9 cellular contexts compared by ENCODE assay signal in genomic region chr6:157443066-157443800, GRCh38.
DNase-seq lines count a peak whose midpoint lies in the region; ATAC-seq lines count a peak whose summit lies in the region.
"Had no signal": no experiment of that assay in that cellular context is flagged by ENCODE, and none has a peak within 500 bp of the region (broad histone marks: within the 10 kb centered on the region; RNA-seq: fewer than 3 reads in every experiment).

No MANE protein-coding gene starts in this region.

- H3K4me1 Mint-ChIP-seq in activated CD8-positive, alpha-beta memory T cell treated with anti-CD3 and anti-CD28 coated beads, Interleukin-2, amount 10 ng/mL, durations not matched to agents 7 days and 5 days = peaks cover 22% of the 10 kb centered on the region
- H3K4me1 Mint-ChIP-seq in stimulated activated memory B cell treated with anti-CD40 and anti-IgM and Interleukin-4, amounts not matched to agents 10 μg/mL and 1 μg/mL and 100 μg/mL, for 72 hours = peaks cover 31% of the 10 kb centered on the region

- H3K9me3 Mint-ChIP-seq in activated CD8-positive, alpha-beta memory T cell treated with anti-CD3 and anti-CD28 coated beads, Interleukin-2, amount 10 ng/mL, durations not matched to agents 7 days and 5 days (ENCODE audit: low read depth) = peaks cover 8% of the 10 kb centered on the region
- H3K9me3 Mint-ChIP-seq in stimulated activated memory B cell treated with anti-CD40 and anti-IgM and Interleukin-4, amounts not matched to agents 10 μg/mL and 1 μg/mL and 100 μg/mL, for 72 hours = peaks cover 6% of the 10 kb centered on the region

- H3K36me3 Mint-ChIP-seq in activated CD8-positive, alpha-beta memory T cell treated with anti-CD3 and anti-CD28 coated beads, Interleukin-2, amount 10 ng/mL, durations not matched to agents 7 days and 5 days = peaks cover 42% of the 10 kb centered on the region
- peaks cover 41% of the 10 kb centered on the region for H3K36me3 Mint-ChIP-seq in stimulated activated memory B cell treated with anti-CD40 and anti-IgM and Interleukin-4, amounts not matched to agents 10 μg/mL and 1 μg/mL and 100 μg/mL, for 72 hours

- H3K27ac Mint-ChIP-seq in activated CD8-positive, alpha-beta memory T cell treated with anti-CD3 and anti-CD28 coated beads, Interleukin-2, amount 10 ng/mL, durations not matched to agents 7 days and 5 days = peak overlapping the region; percentile 48
- peak overlapping the region; percentile 85 for H3K27ac Mint-ChIP-seq in stimulated activated memory B cell treated with anti-CD40 and anti-IgM and Interleukin-4, amounts not matched to agents 10 μg/mL and 1 μg/mL and 100 μg/mL, for 72 hours

- ATAC-seq in activated CD8-positive, alpha-beta memory T cell treated with anti-CD3 and anti-CD28 coated beads, Interleukin-2, amount 10 ng/mL, durations not matched to agents 7 days and 5 days = peak; percentile 61
- peak; percentile 82 for ATAC-seq in HG02885 (IDR thresholded peaks at IDR 0.05; ENCODE audit: poor library complexity, unreplicated experiment)
- ATAC-seq in stimulated activated memory B cell treated with anti-CD40 and anti-IgM and Interleukin-4, amounts not matched to agents 10 μg/mL and 1 μg/mL and 100 μg/mL, for 72 hours = peak; percentile 88

- CTCF ChIA-PET in activated CD8-positive, alpha-beta memory T cell treated with anti-CD3 and anti-CD28 coated beads, Interleukin-2, amount 10 ng/mL, durations not matched to agents 7 days and 5 days (lab: Charles Lee) = no interaction called here

- H3K4me3 Mint-ChIP-seq in activated CD8-positive, alpha-beta memory T cell treated with anti-CD3 and anti-CD28 coated beads, Interleukin-2, amount 10 ng/mL, durations not matched to agents 7 days and 5 days = no peak overlapping the region
- no peak overlapping the region for H3K4me3 Mint-ChIP-seq in stimulated activated memory B cell treated with anti-CD40 and anti-IgM and Interleukin-4, amounts not matched to agents 10 μg/mL and 1 μg/mL and 100 μg/mL, for 72 hours

- peaks cover 8% of the 10 kb centered on the region for H3K27me3 Mint-ChIP-seq in activated CD8-positive, alpha-beta memory T cell treated with anti-CD3 and anti-CD28 coated beads, Interleukin-2, amount 10 ng/mL, durations not matched to agents 7 days and 5 days
- H3K27me3 Mint-ChIP-seq in stimulated activated memory B cell treated with anti-CD40 and anti-IgM and Interleukin-4, amounts not matched to agents 10 μg/mL and 1 μg/mL and 100 μg/mL, for 72 hours = no peaks in the 10 kb centered on the region

- DNase-seq in activated CD8-positive, alpha-beta memory T cell treated with anti-CD3 and anti-CD28 coated beads, Interleukin-2, amount 10 ng/mL, durations not matched to agents 7 days and 5 days = peak; percentile 65
- DNase-seq in activated CD8-positive, alpha-beta memory T cell treated with anti-CD3 and anti-CD28 coated beads for 24 hours = no peak
- DNase-seq in SW480 (ENCODE audit: low spot score) (peak; percentile 52), DMS153 treated with DMSO at 0.1 percent for 48 hours (lab: John Stamatoyannopoulos, UW; ENCODE audit: unreplicated experiment) (no peak), NCI-H748 (lab: John Stamatoyannopoulos, UW; ENCODE audit: unreplicated experiment) (no peak)
- no peak for DNase-seq in activated naive CD4-positive, alpha-beta T cell treated with Interleukin-2 at 50 U/mL for 16 hours
- DNase-seq: NCI-H2171 had no signal

Comparison
In these comparisons a context has a peak if more than half of its experiments do, and no peak if none do; other contexts are left out.
1. DNase-seq: peak in activated CD8-positive, alpha-beta memory T cell treated with anti-CD3 and anti-CD28 coated beads, Interleukin-2, amount 10 ng/mL, durations not matched to agents 7 days and 5 days (single experiment) and SW480 (single experiment); none in activated CD8-positive, alpha-beta memory T cell treated with anti-CD3 and anti-CD28 coated beads for 24 hours (single experiment), DMS153 treated with DMSO at 0.1 percent for 48 hours (single experiment), NCI-H748 (single experiment) and activated naive CD4-positive, alpha-beta T cell treated with Interleukin-2 at 50 U/mL for 16 hours (single experiment).
2. Peak in every context shown above with its lines, with median percentiles within 50 percentile points of each other: ATAC-seq.